In genomic region chr17:49764559-49765180, GRCh38 we compare ENCODE assay signal across 8 cellular contexts. TPM values are rescaled to one million over a fixed set of nuclear protein-coding genes. Genes with fewer than 3 reads are reported as not detected.
DNase-seq lines count a peak whose midpoint lies in the region; ATAC-seq, FAIRE-seq and TF ChIP-seq lines count a peak whose summit lies in the region.

No MANE protein-coding gene starts in this region.

- H3K4me1 ChIP-seq in heart left ventricle (peaks cover 0 to 37% (median 11%) of the 10 kb centered on the region in 12 donors), mononuclear cell (ENCODE audit: insufficient read depth, low read length) (peaks cover 37% of the 10 kb centered on the region), urinary bladder (ENCODE audit: insufficient read depth) (no peaks in the 10 kb centered on the region)

- FAIRE-seq in D721Med (lab: Jason Lieb, UNC), result no peak

- H3K4me3 ChIP-seq in heart left ventricle (peak overlapping the region in 10 of 12 donors; percentile 69 to 96 (median 74)), mononuclear cell (ENCODE audit: low read length) (peak overlapping the region; percentile 55), urinary bladder (ENCODE audit: low read depth, low read length) (peak overlapping the region; percentile 11)

- H3K9me3 ChIP-seq in heart left ventricle, result no peaks in the 10 kb centered on the region
- no peaks in the 10 kb centered on the region for H3K9me3 ChIP-seq in mononuclear cell (ENCODE audit: low read depth, low read length)

- peaks cover 36% of the 10 kb centered on the region for H3K27me3 Mint-ChIP-seq in brain

- no peak for TF ChIP-seq POLR2A in heart left ventricle (IDR thresholded peaks at IDR 0.05)

- ATAC-seq in heart left ventricle (no peak), Right ventricle myocardium superior (ENCODE audit: poor library complexity) (no peak), GM18519 (IDR thresholded peaks at IDR 0.05; ENCODE audit: low FRiP score, unreplicated experiment) (no peak)

- TF ChIP-seq CTCF in heart left ventricle (IDR thresholded peaks at IDR 0.05) (no peak), brain (conservative IDR thresholded peaks at IDR 0.05) (no peak), D721Med (IDR thresholded peaks at IDR 0.05; ENCODE audit: insufficient read depth, missing control alignments) (no peak)

- DNase-seq in heart left ventricle (no peak), Right ventricle myocardium superior (no peak), D721Med (ENCODE audit: insufficient read length, low spot score) (no peak), hippocampal formation (lab: John Stamatoyannopoulos, UW) (no peak)

- peaks cover 38% of the 10 kb centered on the region for H3K4me1 Mint-ChIP-seq in brain

- peaks cover 0 to 3% (median 0%) of the 10 kb centered on the region in 5 experiments for H3K9me3 Mint-ChIP-seq in brain

- WGBS in heart left ventricle, 4 donors, result 17 to 27% (median 21%) methylated on average over 8 of the region's 8 CpGs
- 24% methylated on average over 8 of the region's 8 CpGs for WGBS in urinary bladder

- H3K27ac ChIP-seq in heart left ventricle, result peak overlapping the region in 9 of 12 donors; percentile 2 to 84 (median 37)
- no peak overlapping the region for H3K27ac ChIP-seq in urinary bladder (ENCODE audit: low read depth)

- intact Hi-C loops in heart left ventricle (cut with DNase I), result loop anchor here in 5 of 10 donors (1.0 to 5.0 kb wide), 4 partner anchors 24 to 56 kb away; partner anchors contain the start of gene KAT7 (in 1 of the 5)
- intact Hi-C loops in Right ventricle myocardium superior (cut with DNase I), result no loop called here

- H3K27ac Mint-ChIP-seq in brain, result peak overlapping the region; percentile 60 to 91 (median 74)

- H3K36me3 ChIP-seq in heart left ventricle, result no peaks in the 10 kb centered on the region
- H3K36me3 ChIP-seq in urinary bladder (ENCODE audit: insufficient read depth), result no peaks in the 10 kb centered on the region

- H3K4me3 Mint-ChIP-seq in brain, result peak overlapping the region; percentile 74 to 93 (median 86)

- no peaks in the 10 kb centered on the region for H3K36me3 Mint-ChIP-seq in brain

- H3K27me3 ChIP-seq in heart left ventricle (no peaks in the 10 kb centered on the region), mononuclear cell (ENCODE audit: insufficient read depth, low read length) (no peaks in the 10 kb centered on the region)

RNA-seq across cellular contexts. Expression of gene FAM117A, which starts 0.7 kb away (rescaled TPM):
- total RNA-seq in heart left ventricle (10 to 100 TPM in 6 of 9 donors, 1 to 10 TPM in 3; 5.9 to 18.5 (median 14.9) TPM), Right ventricle myocardium superior (9.5 TPM), mononuclear cell (15.7 TPM), urinary bladder (6.2 TPM)
- polyA plus RNA-seq in heart left ventricle (1 to 10 TPM; 5.2 to 7.1 TPM), brain (ENCODE audit: insufficient read depth, low read depth, low replicate concordance) (13.0 TPM), urinary bladder (33.1 TPM)

RNA-seq across cellular contexts. Expression of gene KAT7, which starts 23.8 kb away (rescaled TPM):
- total RNA-seq in heart left ventricle, result 10 to 100 TPM; 34.3 to 80.9 (median 56.0) TPM
- 10 to 100 TPM; 10.1 to 27.3 TPM for polyA plus RNA-seq in heart left ventricle
- total RNA-seq in Right ventricle myocardium superior, result 42.5 TPM
- 85.3 TPM for polyA plus RNA-seq in brain (ENCODE audit: insufficient read depth, low read depth, low replicate concordance)
- 133 TPM for total RNA-seq in mononuclear cell
- total RNA-seq in urinary bladder, result 58.7 TPM
- polyA plus RNA-seq in urinary bladder, result 32.3 TPM

RNA-seq across cellular contexts. Expression of gene SLC35B1, which starts 56.9 kb away (rescaled TPM):
- total RNA-seq in heart left ventricle, result 10 to 100 TPM; 61.0 to 93.4 (median 66.2) TPM
- polyA plus RNA-seq in heart left ventricle, result 100 to 1,000 TPM in 1 of 2 donors, 10 to 100 TPM in 1; 50.3 to 137 TPM
- 53.3 TPM for total RNA-seq in Right ventricle myocardium superior
- 66.0 TPM for polyA plus RNA-seq in brain (ENCODE audit: insufficient read depth, low read depth, low replicate concordance)
- 38.7 TPM for total RNA-seq in mononuclear cell
- 27.0 TPM for total RNA-seq in urinary bladder
- polyA plus RNA-seq in urinary bladder, result 33.1 TPM

Comparison
In these comparisons a context has a peak if more than half of its experiments do, and no peak if none do; other contexts are left out.
1. H3K4me3 ChIP-seq: peak in every context shown above with its lines; median percentile 74 in heart left ventricle; 55 in mononuclear cell; 11 in urinary bladder.